18 cellular contexts compared by ENCODE assay signal in the genomic region with DNA sequence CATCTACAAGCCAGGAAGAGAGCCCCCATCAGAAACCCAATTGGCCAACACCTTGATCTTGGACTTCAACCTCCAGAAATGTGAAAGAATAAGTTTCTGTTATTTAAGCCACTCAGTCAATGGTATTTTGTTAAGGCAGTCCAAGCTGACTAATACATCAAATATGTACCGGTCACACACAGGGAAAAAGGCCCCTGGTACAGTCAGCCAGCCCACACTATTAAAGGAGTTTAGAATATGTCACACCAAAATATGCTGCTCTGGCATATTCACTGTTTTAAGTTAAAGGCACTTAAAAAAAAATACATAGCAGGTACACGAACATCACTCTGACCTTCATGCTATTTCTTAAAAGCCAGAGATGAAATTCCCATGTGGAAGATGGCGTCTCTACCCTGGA. TPM values are rescaled to one million over a fixed set of nuclear protein-coding genes. Genes with fewer than 3 reads are reported as not detected.
DNase-seq lines count a peak whose midpoint lies in the region; TF ChIP-seq lines count a peak whose summit lies in the region.
"Had no signal": no experiment of that assay in that cellular context is flagged by ENCODE, and none has a peak within 500 bp of the region (broad histone marks: within the 10 kb centered on the region; RNA-seq: fewer than 3 reads in every experiment).

No MANE protein-coding gene starts in this region.

- H3K27me3 Mint-ChIP-seq in progenitor cell of endocrine pancreas = peaks cover 25% of the 10 kb centered on the region
- H3K27me3 Mint-ChIP-seq in endodermal cell (ENCODE audit: insufficient read depth) = no peaks in the 10 kb centered on the region
- H3K27me3 Mint-ChIP-seq: dendritic cell treated with granulocyte-macrophage colony-stimulating factor and Interleukin-4, amounts not matched to agents 40 ng/mL and 50 ng/mL, for 4 days had no signal

- H3K4me1 ChIP-seq in PC-9 (replicated peaks; ENCODE audit: insufficient read depth) (peaks cover 15% of the 10 kb centered on the region), endodermal cell (ENCODE audit: control insufficient read depth, insufficient read depth, low read length) (peaks cover 8% of the 10 kb centered on the region)

- WGBS in endodermal cell (ENCODE audit: insufficient coverage in 1 of 2, insufficient read length in 1 of 2), 2 experiments = 80 to 94% methylated on average over 1 to 3 of the region's 3 CpGs

- H3K27ac ChIP-seq in PC-9 (no peak overlapping the region), endodermal cell (ENCODE audit: low read depth, low read length) (no peak overlapping the region)

- no peaks in the 10 kb centered on the region for H3K9me3 ChIP-seq in PC-9 (ENCODE audit: insufficient read depth, low read depth)
- no peaks in the 10 kb centered on the region for H3K9me3 ChIP-seq in endodermal cell (ENCODE audit: control insufficient read depth, low read length)
- H3K9me3 ChIP-seq: Caco-2 had no signal

- BruUV-seq in PC-9 (replicated peaks; lab: Mats Ljungman, UMichigan) = no TSS peak

- DNase-seq in EL (peak; percentile 84), PC-9 (peak; percentile 33 to 69), dermis blood vessel endothelial cell (peak; percentile 74), non-pigmented ciliary epithelial cell (ENCODE audit: low read depth) (peak; percentile 69), RPMI8226 (no peak), progenitor cell of endocrine pancreas (ENCODE audit: low spot score, unreplicated experiment) (no peak), endodermal cell (no peak)
- no peak for DNase-seq in stimulated activated CD4-positive, alpha-beta T cell treated with anti-CD3 and anti-CD28 coated beads, Interleukin-2, amount 100 ng/mL, for 24 hours
- DNase-seq: activated CD8-positive, alpha-beta T cell treated with anti-CD3 and anti-CD28 coated beads, Interleukin-2, amount 10 ng/mL, durations not matched to agents 7 days and 5 days; activated naive CD4-positive, alpha-beta T cell treated with Interleukin-2 at 50 U/mL for 16 hours; Caco-2; GOT3; KG1; NCI-H2081 treated with DMSO at 0.1 percent for 48 hours; posterior cingulate gyrus; substantia nigra had no signal

- no peak overlapping the region for H3K27ac Mint-ChIP-seq in progenitor cell of endocrine pancreas
- no peak overlapping the region for H3K27ac Mint-ChIP-seq in endodermal cell
- H3K27ac Mint-ChIP-seq: activated CD8-positive, alpha-beta T cell treated with anti-CD3 and anti-CD28 coated beads, Interleukin-2, amount 10 ng/mL, durations not matched to agents 7 days and 5 days; dendritic cell treated with granulocyte-macrophage colony-stimulating factor and Interleukin-4, amounts not matched to agents 40 ng/mL and 50 ng/mL, for 4 days; mesothelial cell of epicardium had no signal

- no peak overlapping the region for H3K4me3 ChIP-seq in PC-9
- no peak overlapping the region for H3K4me3 ChIP-seq in endodermal cell (ENCODE audit: low read length)

- no peaks in the 10 kb centered on the region for H3K9me2 ChIP-seq in PC-9 (ENCODE audit: insufficient read depth)

- H3K4me1 Mint-ChIP-seq in progenitor cell of endocrine pancreas (ENCODE audit: low read depth) = peaks cover 9% of the 10 kb centered on the region
- peaks cover 31% of the 10 kb centered on the region for H3K4me1 Mint-ChIP-seq in endodermal cell
- H3K4me1 Mint-ChIP-seq: mesothelial cell of epicardium had no signal

- intact Hi-C loops in PC-9 (cut with micrococcal nuclease; ENCODE audit: unreplicated experiment) = loop anchor here (2.0 kb wide), 1 partner anchor 16 kb away; the partner anchor contains the start of gene CDCA7L

- no peak overlapping the region for H3K4me3 Mint-ChIP-seq in progenitor cell of endocrine pancreas (ENCODE audit: low read depth)
- H3K4me3 Mint-ChIP-seq in endodermal cell = no peak overlapping the region
- H3K4me3 Mint-ChIP-seq: activated CD8-positive, alpha-beta T cell treated with anti-CD3 and anti-CD28 coated beads, Interleukin-2, amount 10 ng/mL, durations not matched to agents 7 days and 5 days; dendritic cell treated with granulocyte-macrophage colony-stimulating factor and Interleukin-4, amounts not matched to agents 40 ng/mL and 50 ng/mL, for 4 days; mesothelial cell of epicardium had no signal

- H3K4me2 ChIP-seq in PC-9 = peak overlapping the region; percentile 16; the same call in 1 of the 2 replicates

- H3F3A ChIP-seq in PC-9 (ENCODE audit: insufficient read depth, low read depth) = no peaks in the 10 kb centered on the region; the same call in 1 of the 2 replicates

- H3K36me3 Mint-ChIP-seq in progenitor cell of endocrine pancreas (ENCODE audit: insufficient read depth) = no peaks in the 10 kb centered on the region
- no peaks in the 10 kb centered on the region for H3K36me3 Mint-ChIP-seq in endodermal cell (ENCODE audit: low read depth)
- H3K36me3 Mint-ChIP-seq: mesothelial cell of epicardium had no signal

- TF ChIP-seq CTCF in PC-9 (conservative IDR thresholded peaks at IDR 0.05) (no peak), progenitor cell of endocrine pancreas (IDR thresholded peaks at IDR 0.05; ENCODE audit: unreplicated experiment) (no peak), endodermal cell (conservative IDR thresholded peaks at IDR 0.05) (no peak)

- no peaks in the 10 kb centered on the region for H3K79me2 ChIP-seq in PC-9 (ENCODE audit: low read depth)

- no peak overlapping the region for H3K9ac ChIP-seq in endodermal cell (ENCODE audit: extremely low read depth, low read length, poor library complexity, severe bottlenecking)

- H2AFZ ChIP-seq in PC-9 = no peak overlapping the region

- CTCF ChIA-PET in PC-9 (lab: Charles Lee) = no interaction called here

- no peaks in the 10 kb centered on the region for H3K27me3 ChIP-seq in PC-9 (ENCODE audit: insufficient read depth, low read depth)
- H3K27me3 ChIP-seq in endodermal cell (ENCODE audit: control insufficient read depth, insufficient read depth, low read length, poor library complexity, severe bottlenecking) = no peaks in the 10 kb centered on the region

- H3K36me3 ChIP-seq in PC-9 (ENCODE audit: low read depth) (no peaks in the 10 kb centered on the region), endodermal cell (ENCODE audit: control insufficient read depth, insufficient read depth, low read length) (no peaks in the 10 kb centered on the region)

- H4K20me1 ChIP-seq in PC-9 (ENCODE audit: insufficient read depth) = no peaks in the 10 kb centered on the region

- POLR2A ChIA-PET in PC-9 (lab: Charles Lee; ENCODE audit: unreplicated experiment) = interaction anchor here (0.7 kb wide), 1 partner anchor 21 kb away, joined by 3 read pairs; no protein-coding TSS in a partner anchor

- H3K9me3 Mint-ChIP-seq in progenitor cell of endocrine pancreas (ENCODE audit: low read depth) = no peaks in the 10 kb centered on the region
- H3K9me3 Mint-ChIP-seq in endodermal cell = peaks cover 4% of the 10 kb centered on the region
- H3K9me3 Mint-ChIP-seq: dendritic cell treated with granulocyte-macrophage colony-stimulating factor and Interleukin-4, amounts not matched to agents 40 ng/mL and 50 ng/mL, for 4 days had no signal

RNA-seq across cellular contexts. Expression of gene CDCA7L, which starts 15.2 kb away (rescaled TPM):
- total RNA-seq in PC-9 (2021) (243 and 252 TPM in 2 replicates), dermis blood vessel endothelial cell (47.6 and 85.4 TPM in 2 replicates), progenitor cell of endocrine pancreas (42.6 and 53.0 TPM in 2 replicates), endodermal cell (10 to 100 TPM; 39.5 to 41.1 TPM)
- polyA plus RNA-seq in endodermal cell (2013, experiment 1 of 2) = 50.0 TPM
- polyA plus RNA-seq in endodermal cell (2013, experiment 2 of 2) = 42.4 TPM

Comparison
In these comparisons a context has a peak if more than half of its experiments do, and no peak if none do; other contexts are left out.
1. DNase-seq: peak in EL (single experiment), PC-9 (2 of 2), dermis blood vessel endothelial cell (single experiment) and non-pigmented ciliary epithelial cell (single experiment); none in stimulated activated CD4-positive, alpha-beta T cell treated with anti-CD3 and anti-CD28 coated beads, Interleukin-2, amount 100 ng/mL, for 24 hours (0 of 2), RPMI8226 (single experiment), progenitor cell of endocrine pancreas (single experiment) and endodermal cell (single experiment).